19 cellular contexts compared by ENCODE assay signal in the genomic region with DNA sequence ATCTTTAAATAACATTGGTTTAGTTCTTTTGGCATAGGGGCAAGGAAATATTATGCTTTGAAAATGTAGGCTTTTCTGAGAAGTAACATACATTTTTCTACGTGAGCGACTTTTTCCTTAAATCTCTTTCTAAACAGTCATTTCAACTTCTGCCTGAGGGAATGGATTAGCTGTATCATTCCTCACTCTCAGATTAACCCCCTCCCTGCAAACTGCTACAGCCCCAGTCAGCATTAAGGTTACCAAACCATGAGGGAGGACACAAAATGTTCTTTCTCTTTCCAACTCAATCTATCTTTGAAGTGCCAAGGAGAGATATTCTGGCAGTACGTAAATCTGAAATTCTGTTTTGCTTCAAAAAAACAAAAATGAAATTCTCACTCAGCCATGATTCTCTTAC.
"Had no signal": no experiment of that assay in that cellular context is flagged by ENCODE, and none has a peak within 500 bp of the region (broad histone marks: within the 10 kb centered on the region; RNA-seq: fewer than 3 reads in every experiment).

No MANE protein-coding gene starts in this region.

- H3K36me3 ChIP-seq: ascending aorta, colonic mucosa, stomach, thoracic aorta had no signal

- H3K27ac ChIP-seq: ascending aorta, colonic mucosa, skin epidermis, stomach, thoracic aorta had no signal

- H3K9me3 ChIP-seq: ascending aorta, colonic mucosa, mucosa of descending colon, thoracic aorta had no signal

- FAIRE-seq: TTC549, urothelium cell line had no signal

- DNase-seq: activated CD4-positive, alpha-beta T cell treated with anti-CD3 and anti-CD28 coated beads, Interleukin-2, amount 50 U/mL, for 1 hour; activated CD4-positive, CD25-positive, alpha-beta regulatory T cell; activated effector memory CD4-positive, alpha-beta T cell treated with Interleukin-2 at 50 U/mL for 16 hours; colonic mucosa; effector CD8-positive, alpha-beta T cell; erythroblast; immature natural killer cell; left cardiac atrium; mucosa of descending colon; natural killer cell; occipital lobe; stomach; T-helper 2 cell had no signal

- H3K4me1 ChIP-seq: ascending aorta, colonic mucosa, stomach had no signal

- ATAC-seq: left cardiac atrium, mucosa of descending colon, natural killer cell had no signal

- H3K4me3 ChIP-seq: ascending aorta, colonic mucosa, lung, mucosa of descending colon, skin epidermis, stomach, thoracic aorta had no signal

- H3K27me3 ChIP-seq: ascending aorta, colonic mucosa, stomach had no signal
